9 cellular contexts compared by ENCODE assay signal in the genomic region with DNA sequence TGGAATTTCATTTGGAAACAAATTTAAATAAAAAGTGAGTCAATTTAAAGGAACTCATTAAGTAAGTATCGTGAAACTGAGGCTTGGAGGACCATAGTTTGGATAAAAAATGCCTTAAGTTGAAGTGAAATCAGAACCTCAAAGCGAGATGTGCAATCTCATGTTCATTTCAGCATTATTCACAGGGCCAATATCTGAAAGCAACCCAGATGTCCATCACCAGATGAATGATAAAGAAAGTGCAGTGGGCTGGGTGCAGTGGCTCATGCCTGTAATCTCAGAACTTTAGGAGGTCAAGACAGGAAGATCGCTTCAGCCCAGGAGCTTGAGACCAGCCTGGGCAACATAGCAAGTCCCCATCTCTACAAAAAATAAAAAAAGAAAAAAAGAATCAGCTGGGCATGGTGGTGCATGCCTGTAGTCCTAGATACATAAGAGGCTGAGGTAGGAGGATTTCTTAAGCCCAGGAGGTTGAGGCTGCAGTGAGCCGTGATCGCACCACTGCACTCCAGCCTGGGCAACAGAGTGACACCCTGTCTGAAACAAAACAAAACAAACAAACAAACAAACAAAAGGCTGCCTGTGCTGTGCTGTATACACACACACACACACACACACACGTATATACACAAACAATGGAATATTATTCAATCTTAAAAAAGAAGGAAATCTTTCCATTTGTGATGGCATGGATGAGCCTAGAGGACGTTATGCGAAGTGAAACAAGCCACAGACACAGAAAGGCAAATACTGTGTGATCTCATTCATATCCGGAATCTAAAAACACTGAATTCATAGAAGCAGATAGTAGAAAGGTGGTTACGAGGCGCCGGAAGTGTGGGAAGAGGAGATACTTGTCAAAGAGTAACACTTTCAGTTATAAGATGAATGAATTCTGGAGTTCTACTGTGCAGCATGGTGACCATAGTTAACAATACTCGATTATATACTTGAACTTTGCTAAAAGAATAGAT. TPM values are rescaled to one million over a fixed set of nuclear protein-coding genes. Genes with fewer than 3 reads are reported as not detected.
DNase-seq lines count a peak whose midpoint lies in the region; ATAC-seq and TF ChIP-seq lines count a peak whose summit lies in the region.
"Had no signal": no experiment of that assay in that cellular context is flagged by ENCODE, and none has a peak within 500 bp of the region (broad histone marks: within the 10 kb centered on the region; RNA-seq: fewer than 3 reads in every experiment).

No MANE protein-coding gene starts in this region.

- H3K27ac Mint-ChIP-seq in activated CD4-positive, alpha-beta T cell treated with anti-CD3 and anti-CD28 coated beads, Interleukin-2, amount 10 ng/mL, durations not matched to agents 24 days and 14 days: peak overlapping the region; percentile 76

- peaks cover 48% of the 10 kb centered on the region for H3K27me3 Mint-ChIP-seq in activated CD4-positive, alpha-beta T cell treated with anti-CD3 and anti-CD28 coated beads, Interleukin-2, amount 10 ng/mL, durations not matched to agents 24 days and 14 days

- no peak for TF ChIP-seq CTCF in GM10266 (IDR thresholded peaks at IDR 0.05; ENCODE audit: control insufficient read depth, insufficient read depth, low read depth, missing control alignments)

- ATAC-seq in GM18870 (IDR thresholded peaks at IDR 0.05; ENCODE audit: unreplicated experiment) (peak; percentile 77), HG03095 (IDR thresholded peaks at IDR 0.05; ENCODE audit: unreplicated experiment) (peak; percentile 82), GM21528 (IDR thresholded peaks at IDR 0.05; ENCODE audit: low FRiP score, unreplicated experiment) (no peak)

- DNase-seq in activated CD4-positive, alpha-beta T cell treated with anti-CD3 and anti-CD28 coated beads, Interleukin-2, amount 10 ng/mL, durations not matched to agents 24 days and 14 days: peak; percentile 89
- DNase-seq in stimulated activated CD4-positive, alpha-beta T cell treated with anti-CD3 and anti-CD28 coated beads, Interleukin-15, amount 100 ng/mL, for 48 hours (ENCODE audit: low read depth in 2 of 2): peak; percentile 56 to 70
- DNase-seq in CD1c-positive myeloid dendritic cell (ENCODE audit: extremely low spot score) (no peak), C1 segment of cervical spinal cord (lab: John Stamatoyannopoulos, UW) (no peak), GM10266 (ENCODE audit: extremely low spot score) (no peak)
- DNase-seq: NCI-H2171 had no signal

- peak overlapping the region; percentile 60 for H3K4me3 Mint-ChIP-seq in activated CD4-positive, alpha-beta T cell treated with anti-CD3 and anti-CD28 coated beads, Interleukin-2, amount 10 ng/mL, durations not matched to agents 24 days and 14 days

- H3K9me3 Mint-ChIP-seq in activated CD4-positive, alpha-beta T cell treated with anti-CD3 and anti-CD28 coated beads, Interleukin-2, amount 10 ng/mL, durations not matched to agents 24 days and 14 days: no peaks in the 10 kb centered on the region

- peaks cover 42% of the 10 kb centered on the region for H3K4me1 Mint-ChIP-seq in activated CD4-positive, alpha-beta T cell treated with anti-CD3 and anti-CD28 coated beads, Interleukin-2, amount 10 ng/mL, durations not matched to agents 24 days and 14 days

- H3K36me3 Mint-ChIP-seq in activated CD4-positive, alpha-beta T cell treated with anti-CD3 and anti-CD28 coated beads, Interleukin-2, amount 10 ng/mL, durations not matched to agents 24 days and 14 days (ENCODE audit: low read depth): peaks cover 2% of the 10 kb centered on the region

- intact Hi-C loops in activated CD4-positive, alpha-beta T cell treated with anti-CD3 and anti-CD28 coated beads, Interleukin-2, amount 10 ng/mL, durations not matched to agents 24 days and 14 days (cut with micrococcal nuclease): loop anchor here (1.0 to 5.0 kb wide), 4 partner anchors 13 to 369 kb away; no protein-coding TSS in a partner anchor

RNA-seq across cellular contexts. Expression of a gene that starts 14.5 kb away (rescaled TPM):
- 0.47 TPM in 2 replicates for total RNA-seq in activated CD4-positive, alpha-beta T cell treated with anti-CD3 and anti-CD28 coated beads, Interleukin-2, amount 10 ng/mL, durations not matched to agents 24 days and 14 days

Comparison
In these comparisons a context has a peak if more than half of its experiments do, and no peak if none do; other contexts are left out.
1. DNase-seq: peak in activated CD4-positive, alpha-beta T cell treated with anti-CD3 and anti-CD28 coated beads, Interleukin-2, amount 10 ng/mL, durations not matched to agents 24 days and 14 days (single experiment) and stimulated activated CD4-positive, alpha-beta T cell treated with anti-CD3 and anti-CD28 coated beads, Interleukin-15, amount 100 ng/mL, for 48 hours (2 of 2); none in CD1c-positive myeloid dendritic cell (single experiment), C1 segment of cervical spinal cord (0 of 14) and GM10266 (single experiment).